In genomic region chr17:65515959-65516948, GRCh38 we compare ENCODE assay signal across 1 cellular context.
TF ChIP-seq lines count a peak whose summit lies in the region.

No MANE protein-coding gene starts in this region.

TF ChIP-seq in HepG2, 621 proteins besides CTCF, POLR2A, EP300 and RAD21 (continues in another document):
- TF ChIP-seq JUN (CRISPR knock-in tag; IDR thresholded peaks at IDR 0.05) (0 out of 2 replicates have a peak, but pooled peaks have one; percentile 22), ZNF383 (CRISPR knock-in tag; IDR thresholded peaks at IDR 0.05; ENCODE audit: borderline replicate concordance) (no peak), POLR2AphosphoS5 (IDR thresholded peaks at IDR 0.05; ENCODE audit: low read depth, low read length) (no peak), ZNF124 (CRISPR knock-in tag; IDR thresholded peaks at IDR 0.05) (no peak), ZNF878 (CRISPR knock-in tag; IDR thresholded peaks at IDR 0.05) (no peak), ZNF280D (CRISPR knock-in tag; IDR thresholded peaks at IDR 0.05) (no peak), CHCHD3 (CRISPR knock-in tag; IDR thresholded peaks at IDR 0.05) (no peak), THAP7 (CRISPR knock-in tag; IDR thresholded peaks at IDR 0.05) (no peak), ZSCAN22 (CRISPR knock-in tag; IDR thresholded peaks at IDR 0.05) (peak; percentile 54; the same call in 1 of the 2 replicates), ZNF704 (CRISPR knock-in tag; IDR thresholded peaks at IDR 0.05; ENCODE audit: borderline replicate concordance) (no peak), ZNF543 (CRISPR knock-in tag; IDR thresholded peaks at IDR 0.05) (no peak), PAXIP1 (CRISPR knock-in tag; conservative IDR thresholded peaks at IDR 0.05) (peak; percentile 55; the same call in 1 of the 2 replicates), RFX5 (IDR thresholded peaks at IDR 0.05; ENCODE audit: low read depth, low read length) (no peak), HMG20A (CRISPR knock-in tag; IDR thresholded peaks at IDR 0.05; ENCODE audit: borderline replicate concordance) (peak; percentile 70; the same call in 1 of the 2 replicates), MBD4 (IDR thresholded peaks at IDR 0.05; ENCODE audit: borderline replicate concordance, low read length) (no peak), RARA (CRISPR knock-in tag; IDR thresholded peaks at IDR 0.05) (peak; percentile 62; the same call in 1 of the 2 replicates), ZNF101 (CRISPR knock-in tag; IDR thresholded peaks at IDR 0.05; ENCODE audit: borderline replicate concordance, low read depth) (no peak), ZC3H13 (CRISPR knock-in tag; IDR thresholded peaks at IDR 0.05) (no peak), ZNF331 (CRISPR knock-in tag; IDR thresholded peaks at IDR 0.05) (no peak), FOXK2 (IDR thresholded peaks at IDR 0.05) (peak; percentile 62; the same call in 1 of the 2 replicates), HNRNPH1 (optimal IDR thresholded peaks at IDR 0.05; ENCODE audit: low read depth, low read length) (no peak), NCOA1 (CRISPR knock-in tag; IDR thresholded peaks at IDR 0.05) (no peak), ZNF160 (CRISPR knock-in tag; IDR thresholded peaks at IDR 0.05) (no peak), CEBPB (IDR thresholded peaks at IDR 0.05; ENCODE audit: borderline replicate concordance, low read depth, low read length) (peak; percentile 82), ZNF644 (CRISPR knock-in tag; IDR thresholded peaks at IDR 0.05; ENCODE audit: low read depth) (no peak), PAF1 (CRISPR knock-in tag; IDR thresholded peaks at IDR 0.05) (no peak), ZBTB42 (CRISPR knock-in tag; IDR thresholded peaks at IDR 0.05) (no peak), RELA (CRISPR knock-in tag; IDR thresholded peaks at IDR 0.05) (no peak), ZNF552 (CRISPR knock-in tag; IDR thresholded peaks at IDR 0.05; ENCODE audit: borderline replicate concordance) (no peak), ZFP1 (CRISPR knock-in tag; IDR thresholded peaks at IDR 0.05) (0 out of 2 replicates have a peak, but pooled peaks have one; percentile 36), HNF4G (IDR thresholded peaks at IDR 0.05; ENCODE audit: borderline replicate concordance, low read depth, low read length) (no peak), HNF4G (CRISPR knock-in tag; IDR thresholded peaks at IDR 0.05; ENCODE audit: borderline replicate concordance, low read depth) (peak; percentile 20; the same call in 1 of the 2 replicates), NFRKB (IDR thresholded peaks at IDR 0.05) (no peak), NFE2 (CRISPR knock-in tag; IDR thresholded peaks at IDR 0.05) (no peak), KLF16 (CRISPR knock-in tag; IDR thresholded peaks at IDR 0.05) (0 out of 4 replicates have a peak, but pooled peaks of 1 of the 2 experiments have one; percentile 26), ZBTB2 (CRISPR knock-in tag; IDR thresholded peaks at IDR 0.05; ENCODE audit: low read depth) (no peak), ZNF547 (CRISPR knock-in tag; IDR thresholded peaks at IDR 0.05) (no peak), NR2F1 (CRISPR knock-in tag; IDR thresholded peaks at IDR 0.05) (no peak), FOXO1 (CRISPR knock-in tag; IDR thresholded peaks at IDR 0.05) (peak; percentile 77; the same call in 1 of the 2 replicates), ZNF292 (CRISPR knock-in tag; IDR thresholded peaks at IDR 0.05; ENCODE audit: borderline replicate concordance, low read depth) (no peak), ZNF746 (CRISPR knock-in tag; IDR thresholded peaks at IDR 0.05) (no peak), ZMAT3 (CRISPR knock-in tag; conservative IDR thresholded peaks at IDR 0.05) (no peak), PTBP1 (IDR thresholded peaks at IDR 0.05; ENCODE audit: low read depth, low read length, poor library complexity, severe bottlenecking) (no peak), ATAD3A (CRISPR knock-in tag; IDR thresholded peaks at IDR 0.05) (no peak), ZNF367 (CRISPR knock-in tag; IDR thresholded peaks at IDR 0.05; ENCODE audit: borderline replicate concordance) (no peak), ZSCAN20 (CRISPR knock-in tag; IDR thresholded peaks at IDR 0.05; ENCODE audit: borderline replicate concordance) (no peak), DBP (CRISPR knock-in tag; IDR thresholded peaks at IDR 0.05; ENCODE audit: not compliant biosample characterization) (no peak), U2AF2 (IDR thresholded peaks at IDR 0.05; ENCODE audit: low read depth, low read length) (no peak), CBX2 (IDR thresholded peaks at IDR 0.05; ENCODE audit: low read depth, low read length) (no peak), CBX2 (CRISPR knock-in tag; IDR thresholded peaks at IDR 0.05; ENCODE audit: low read depth) (no peak), ZNF607 (CRISPR knock-in tag; IDR thresholded peaks at IDR 0.05; ENCODE audit: borderline replicate concordance) (no peak), SAP130 (CRISPR knock-in tag; IDR thresholded peaks at IDR 0.05; ENCODE audit: low read depth) (peak; percentile 81), ZNF12 (CRISPR knock-in tag; IDR thresholded peaks at IDR 0.05) (no peak), NFYB (CRISPR knock-in tag; IDR thresholded peaks at IDR 0.05) (no peak)
- TF ChIP-seq, protein P1, sequence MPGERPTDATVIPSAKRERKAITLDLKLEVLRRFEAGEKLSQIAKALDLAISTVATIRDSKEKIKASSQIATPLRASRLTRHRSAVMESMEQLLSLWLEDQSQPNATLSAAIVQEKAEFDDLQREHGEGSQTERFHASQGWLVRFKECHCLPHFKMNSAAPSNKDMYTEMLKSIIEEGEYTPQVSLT (CRISPR knock-in tag; IDR thresholded peaks at IDR 0.05; ENCODE audit: borderline replicate concordance, low read depth): no peak
- TF ChIP-seq, protein P2, sequence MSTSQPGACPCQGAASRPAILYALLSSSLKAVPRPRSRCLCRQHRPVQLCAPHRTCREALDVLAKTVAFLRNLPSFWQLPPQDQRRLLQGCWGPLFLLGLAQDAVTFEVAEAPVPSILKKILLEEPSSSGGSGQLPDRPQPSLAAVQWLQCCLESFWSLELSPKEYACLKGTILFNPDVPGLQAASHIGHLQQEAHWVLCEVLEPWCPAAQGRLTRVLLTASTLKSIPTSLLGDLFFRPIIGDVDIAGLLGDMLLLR (CRISPR knock-in tag; IDR thresholded peaks at IDR 0.05): no peak
- TF ChIP-seq, protein P3, sequence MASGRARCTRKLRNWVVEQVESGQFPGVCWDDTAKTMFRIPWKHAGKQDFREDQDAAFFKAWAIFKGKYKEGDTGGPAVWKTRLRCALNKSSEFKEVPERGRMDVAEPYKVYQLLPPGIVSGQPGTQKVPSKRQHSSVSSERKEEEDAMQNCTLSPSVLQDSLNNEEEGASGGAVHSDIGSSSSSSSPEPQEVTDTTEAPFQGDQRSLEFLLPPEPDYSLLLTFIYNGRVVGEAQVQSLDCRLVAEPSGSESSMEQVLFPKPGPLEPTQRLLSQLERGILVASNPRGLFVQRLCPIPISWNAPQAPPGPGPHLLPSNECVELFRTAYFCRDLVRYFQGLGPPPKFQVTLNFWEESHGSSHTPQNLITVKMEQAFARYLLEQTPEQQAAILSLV (CRISPR knock-in tag; IDR thresholded peaks at IDR 0.05; ENCODE audit: borderline replicate concordance): no peak
- TF ChIP-seq, protein P4, sequence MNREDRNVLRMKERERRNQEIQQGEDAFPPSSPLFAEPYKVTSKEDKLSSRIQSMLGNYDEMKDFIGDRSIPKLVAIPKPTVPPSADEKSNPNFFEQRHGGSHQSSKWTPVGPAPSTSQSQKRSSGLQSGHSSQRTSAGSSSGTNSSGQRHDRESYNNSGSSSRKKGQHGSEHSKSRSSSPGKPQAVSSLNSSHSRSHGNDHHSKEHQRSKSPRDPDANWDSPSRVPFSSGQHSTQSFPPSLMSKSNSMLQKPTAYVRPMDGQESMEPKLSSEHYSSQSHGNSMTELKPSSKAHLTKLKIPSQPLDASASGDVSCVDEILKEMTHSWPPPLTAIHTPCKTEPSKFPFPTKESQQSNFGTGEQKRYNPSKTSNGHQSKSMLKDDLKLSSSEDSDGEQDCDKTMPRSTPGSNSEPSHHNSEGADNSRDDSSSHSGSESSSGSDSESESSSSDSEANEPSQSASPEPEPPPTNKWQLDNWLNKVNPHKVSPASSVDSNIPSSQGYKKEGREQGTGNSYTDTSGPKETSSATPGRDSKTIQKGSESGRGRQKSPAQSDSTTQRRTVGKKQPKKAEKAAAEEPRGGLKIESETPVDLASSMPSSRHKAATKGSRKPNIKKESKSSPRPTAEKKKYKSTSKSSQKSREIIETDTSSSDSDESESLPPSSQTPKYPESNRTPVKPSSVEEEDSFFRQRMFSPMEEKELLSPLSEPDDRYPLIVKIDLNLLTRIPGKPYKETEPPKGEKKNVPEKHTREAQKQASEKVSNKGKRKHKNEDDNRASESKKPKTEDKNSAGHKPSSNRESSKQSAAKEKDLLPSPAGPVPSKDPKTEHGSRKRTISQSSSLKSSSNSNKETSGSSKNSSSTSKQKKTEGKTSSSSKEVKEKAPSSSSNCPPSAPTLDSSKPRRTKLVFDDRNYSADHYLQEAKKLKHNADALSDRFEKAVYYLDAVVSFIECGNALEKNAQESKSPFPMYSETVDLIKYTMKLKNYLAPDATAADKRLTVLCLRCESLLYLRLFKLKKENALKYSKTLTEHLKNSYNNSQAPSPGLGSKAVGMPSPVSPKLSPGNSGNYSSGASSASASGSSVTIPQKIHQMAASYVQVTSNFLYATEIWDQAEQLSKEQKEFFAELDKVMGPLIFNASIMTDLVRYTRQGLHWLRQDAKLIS (CRISPR knock-in tag; IDR thresholded peaks at IDR 0.05): no peak
